Comparison of ENCODE assay signal across 25 cellular contexts in genomic region chr10:94938383-94938782, GRCh38. TPM values are rescaled to one million over a fixed set of nuclear protein-coding genes. Genes with fewer than 3 reads are reported as not detected.
"Had no signal": no experiment of that assay in that cellular context is flagged by ENCODE, and none has a peak within 500 bp of the region (broad histone marks: within the 10 kb centered on the region; RNA-seq: fewer than 3 reads in every experiment).

Gene CYP2C9, plus strand, starts transcription at chr10:94938658. Its CDS starts 25 bp downstream, at chr10:94938683.

- H3K27me3 Mint-ChIP-seq: IgD-negative memory B cell had no signal

- H3K4me3 Mint-ChIP-seq: IgD-negative memory B cell had no signal

- H3K27ac Mint-ChIP-seq: IgD-negative memory B cell had no signal

- DNase-seq: MV-4-11, NCI-H1048, NCI-H1105, NCI-H1417 treated with DMSO at 0.1 percent for 48 hours, NCI-H146, NCI-H1694 treated with DMSO at 0.1 percent for 48 hours, NCI-H1930, NCI-H2081, NCI-H2107, NCI-H2227 treated with DMSO at 0.1 percent for 48 hours, NCI-H510A, NCI-H524 treated with DMSO at 0.1 percent for 48 hours, NCI-H69, NCI-H774, SHP77, SK-N-SH, SW 1271 had no signal

- H3K36me3 Mint-ChIP-seq: IgD-negative memory B cell had no signal

- H3K27ac ChIP-seq: KMS-11, RWPE1 had no signal

- ATAC-seq: K562 had no signal

- H3K9me3 ChIP-seq: SK-N-SH had no signal

- H3K4me3 ChIP-seq: K562 had no signal

- H3K4me1 Mint-ChIP-seq: IgD-negative memory B cell had no signal

RNA-seq across cellular contexts. Expression of gene CYP2C9, which starts in this region (rescaled TPM):
- total RNA-seq: HT1080, LHCN-M2, MCF 10A, SK-MEL-5 had no signal
- polyA plus RNA-seq: IgD-negative memory B cell, K562, SK-N-SH had no signal
